In genomic region chr7:106346678-106347217, GRCh38 we compare ENCODE assay signal across 8 cellular contexts.
DNase-seq lines count a peak whose midpoint lies in the region; ATAC-seq and TF ChIP-seq lines count a peak whose summit lies in the region.

No MANE protein-coding gene starts in this region.

- no peak for TF ChIP-seq EP300 in gastroesophageal sphincter (IDR thresholded peaks at IDR 0.05)

- H3T11ph ChIP-seq in H9 (ENCODE audit: low read length) = no peak overlapping the region

- no peak overlapping the region for H3K4me2 ChIP-seq in H9 (ENCODE audit: insufficient read depth, insufficient read length, low read length)

- H3K4me1 Mint-ChIP-seq in H9 = no peaks in the 10 kb centered on the region

- TF ChIP-seq POLR2A in gastroesophageal sphincter (IDR thresholded peaks at IDR 0.05) = no peak

- ATAC-seq in GM21528 (IDR thresholded peaks at IDR 0.05; ENCODE audit: low FRiP score, unreplicated experiment) = peak; percentile 92
- peak; percentile 36 for ATAC-seq in gastroesophageal sphincter

- no peak overlapping the region for H2BK15ac ChIP-seq in H9 (ENCODE audit: low read depth, low read length)

- H3K9me3 ChIP-seq in gastroesophageal sphincter (peaks cover 0 to 42% (median 0%) of the 10 kb centered on the region in 3 donors), H9 (ENCODE audit: control insufficient read depth, low read depth, low read length) (peaks cover 16% of the 10 kb centered on the region)

- no peak overlapping the region for H3K4me3 ChIP-seq in gastroesophageal sphincter

- no peak overlapping the region for H3K56ac ChIP-seq in H9 (ENCODE audit: insufficient read length, low read depth, low read length)

- no peaks in the 10 kb centered on the region for H3K79me1 ChIP-seq in H9 (ENCODE audit: insufficient read depth, low read depth, low read length, poor library complexity, severe bottlenecking)

- H3K23ac ChIP-seq in H9 (ENCODE audit: insufficient read length, low read depth, low read length) = no peak overlapping the region

- H3K18ac ChIP-seq in H9 (ENCODE audit: insufficient read length, low read depth, low read length) = no peak overlapping the region

- H2BK120ac ChIP-seq in H9 (ENCODE audit: low read depth, low read length, poor library complexity, severe bottlenecking) = no peak overlapping the region

- H2BK5ac ChIP-seq in H9 (ENCODE audit: insufficient read length, low read length) = no peak overlapping the region

- 79 to 80% methylated on average over 1 to 2 of the region's 2 CpGs for WGBS in gastroesophageal sphincter (ENCODE audit: low coverage in 1 of 2), 2 donors
- WGBS in H9 (ENCODE audit: extremely low coverage, insufficient read length, low lambda C conversion rate) = no CpG with 5 or more reads among the region's 2 CpGs

- H4K91ac ChIP-seq in H9 (ENCODE audit: insufficient read length, low read depth, low read length) = no peak overlapping the region

- H3K14ac ChIP-seq in H9 (ENCODE audit: insufficient read depth, low read length) = no peak overlapping the region

- H4K20me1 ChIP-seq in H9 (ENCODE audit: control insufficient read depth, insufficient read depth, insufficient read length) = no peaks in the 10 kb centered on the region

- no peak overlapping the region for H2AFZ ChIP-seq in H9 (ENCODE audit: low read length)

- H3K9ac ChIP-seq in H9 (ENCODE audit: extremely low read depth, insufficient read length, low read length) = no peak overlapping the region

- H3K23me2 ChIP-seq in H9 (ENCODE audit: insufficient read length, low read depth, low read length, poor library complexity, severe bottlenecking) = no peaks in the 10 kb centered on the region

- H3K36me3 Mint-ChIP-seq in H9 (ENCODE audit: insufficient read depth in 1 of 3, low read depth in 3 of 3) = peaks cover 10 to 11% (median 10%) of the 10 kb centered on the region in 3 experiments; a peak in 6 of 7 replicates

- H3K27ac Mint-ChIP-seq in H9 = no peak overlapping the region

- H3K27ac ChIP-seq in gastroesophageal sphincter = no peak overlapping the region
- H3K27ac ChIP-seq in H9 (ENCODE audit: insufficient read length, low read depth, low read length) = no peak overlapping the region

- H3K4me1 ChIP-seq in gastroesophageal sphincter = no peaks in the 10 kb centered on the region
- no peaks in the 10 kb centered on the region for H3K4me1 ChIP-seq in H9 (ENCODE audit: insufficient read depth, low read length)

- no peak overlapping the region for H4K8ac ChIP-seq in H9 (replicated peaks; ENCODE audit: insufficient read length, low read depth, low read length)

- DNase-seq in GM04503 (ENCODE audit: low read depth) = peak; percentile 87
- peak; percentile 59 for DNase-seq in HS-27A (ENCODE audit: low read depth)
- DNase-seq in activated CD4-positive, alpha-beta T cell treated with anti-CD3 and anti-CD28 coated beads for 4 hours = peak; percentile 50 to 51
- no peak for DNase-seq in H9
- DNase-seq in NCI-H524 (lab: John Stamatoyannopoulos, UW) = no peak
- no peak for DNase-seq in DMS79 (lab: John Stamatoyannopoulos, UW)

- no peak overlapping the region for H3K4ac ChIP-seq in H9 (ENCODE audit: low read depth, low read length)

- no peak overlapping the region for H2BK20ac ChIP-seq in H9 (ENCODE audit: low read depth, low read length, poor library complexity, severe bottlenecking)

- H3K79me2 ChIP-seq in H9 (ENCODE audit: insufficient read depth, low read length) = no peaks in the 10 kb centered on the region

- H2BK12ac ChIP-seq in H9 (ENCODE audit: insufficient read length, low read depth, low read length) = no peak overlapping the region

- H3K27me3 ChIP-seq in gastroesophageal sphincter (no peaks in the 10 kb centered on the region), H9 (ENCODE audit: insufficient read depth, low read length) (no peaks in the 10 kb centered on the region)

- H3K27me3 Mint-ChIP-seq in H9 (ENCODE audit: low read depth) = no peaks in the 10 kb centered on the region; the same call in 1 of the 2 replicates

- H3K9me3 Mint-ChIP-seq in H9 = peaks cover 16 to 29% of the 10 kb centered on the region in 2 experiments

- no peak overlapping the region for H4K5ac ChIP-seq in H9 (ENCODE audit: insufficient read length, low read depth, low read length)

- H2AK5ac ChIP-seq in H9 (ENCODE audit: insufficient read length, low read length) = no peak overlapping the region

- TF ChIP-seq CTCF in gastroesophageal sphincter (IDR thresholded peaks at IDR 0.05) (no peak), H9 (conservative IDR thresholded peaks at IDR 0.05) (no peak)

- H3K36me3 ChIP-seq in gastroesophageal sphincter = no peaks in the 10 kb centered on the region

- no peak overlapping the region for H3K4me3 Mint-ChIP-seq in H9

Comparison
In these comparisons a context has a peak if more than half of its experiments do, and no peak if none do; other contexts are left out.
1. DNase-seq: peak in GM04503 (single experiment), HS-27A (single experiment) and activated CD4-positive, alpha-beta T cell treated with anti-CD3 and anti-CD28 coated beads for 4 hours (2 of 2); none in H9 (single experiment), NCI-H524 (0 of 2) and DMS79 (single experiment).